27 cellular contexts compared by ENCODE assay signal in the genomic region with DNA sequence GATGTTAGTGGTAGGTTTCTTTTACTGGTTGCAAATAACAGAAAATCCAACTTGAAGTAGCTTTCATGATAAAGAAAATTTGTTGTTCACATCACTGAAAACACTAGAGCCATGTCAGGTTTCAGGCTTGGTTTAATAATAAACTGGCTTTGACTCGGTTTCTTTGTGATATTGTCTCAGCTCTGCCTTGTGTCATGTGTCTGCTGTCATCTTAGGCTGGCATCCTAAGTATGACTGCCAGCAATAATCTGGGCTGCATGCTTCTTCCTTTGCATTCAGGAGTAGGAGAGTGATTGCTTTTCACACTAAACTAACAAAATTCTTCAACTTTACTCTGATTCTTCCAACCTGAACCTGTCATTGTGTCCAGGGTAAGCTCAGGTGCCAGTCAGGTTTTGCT.
"Had no signal": no experiment of that assay in that cellular context is flagged by ENCODE, and none has a peak within 500 bp of the region (broad histone marks: within the 10 kb centered on the region; RNA-seq: fewer than 3 reads in every experiment).

No MANE protein-coding gene starts in this region.

- H3K4me1 ChIP-seq: breast epithelium, foreskin keratinocyte, gastrocnemius medialis had no signal

- DNase-seq: activated CD4-positive, alpha-beta memory T cell treated with anti-CD3 and anti-CD28 coated beads, Interleukin-2, amount 10 ng/mL, durations not matched to agents 7 days and 5 days; activated CD4-positive, alpha-beta T cell treated with anti-CD3 and anti-CD28 coated beads for 4 hours; activated CD4-positive, alpha-beta T cell treated with anti-CD3 and anti-CD28 coated beads, Interleukin-2, amount 10 ng/mL, durations not matched to agents 7 days and 5 days; activated CD4-positive, alpha-beta T cell treated with anti-CD3 and anti-CD28 coated beads, Interleukin-2, amount 50 U/mL, for 4 hours; activated CD4-positive, CD25-positive, alpha-beta regulatory T cell; activated CD4-positive, CD25-positive, alpha-beta regulatory T cell treated with anti-CD3 and anti-CD28 coated beads, Interleukin-2, amount 50 U/mL, for 72 hours; activated CD8-positive, alpha-beta memory T cell treated with anti-CD3 and anti-CD28 coated beads, Interleukin-2, amount 50 U/mL, for 48 hours; activated gamma-delta T cell; activated naive CD4-positive, alpha-beta T cell; activated naive CD4-positive, alpha-beta T cell treated with anti-CD3 and anti-CD28 coated beads, Interleukin-2, amount 10 ng/mL, durations not matched to agents 7 days and 5 days; activated naive CD8-positive, alpha-beta T cell treated with anti-CD3 and anti-CD28 coated beads, Interleukin-2, amount 10 ng/mL, durations not matched to agents 7 days and 5 days; activated T-cell treated with anti-CD3 and anti-CD28 coated beads for 4 hours; activated T-cell treated with anti-CD3 and anti-CD28 coated beads, Interleukin-2, amount 50 U/mL, for 24 hours; activated T-cell treated with anti-CD3 and anti-CD28 coated beads, Interleukin-2, amount 50 U/mL, for 72 hours; caudate nucleus; cortex of kidney; dermis blood vessel endothelial cell; effector CD4-positive, alpha-beta T cell; effector memory CD8-positive, alpha-beta T cell; erythroblast; foreskin keratinocyte; gastrocnemius medialis; T-helper 2 cell had no signal

- H3K4me3 ChIP-seq: ascending aorta, breast epithelium, esophagus muscularis mucosa, gastrocnemius medialis had no signal

- ATAC-seq: activated naive CD4-positive, alpha-beta T cell treated with anti-CD3 and anti-CD28 coated beads, Interleukin-2, amount 50 U/mL, for 72 hours; activated T-cell treated with anti-CD3 and anti-CD28 coated beads, Interleukin-2, amount 50 U/mL, for 72 hours; effector memory CD8-positive, alpha-beta T cell; foreskin keratinocyte; gastrocnemius medialis had no signal

- H3K27me3 ChIP-seq: ascending aorta, breast epithelium, esophagus muscularis mucosa, foreskin keratinocyte, gastrocnemius medialis had no signal

- H3K36me3 ChIP-seq: ascending aorta, breast epithelium, esophagus muscularis mucosa, gastrocnemius medialis had no signal

- H3K9me3 ChIP-seq: ascending aorta, breast epithelium, esophagus muscularis mucosa, gastrocnemius medialis had no signal

- H3K27ac ChIP-seq: breast epithelium, esophagus muscularis mucosa, foreskin keratinocyte, gastrocnemius medialis had no signal
